ENCODE assay signal across 23 cellular contexts in genomic region chr7:45221896-45222604, GRCh38.
"Had no signal": no experiment of that assay in that cellular context is flagged by ENCODE, and none has a peak within 500 bp of the region (broad histone marks: within the 10 kb centered on the region; RNA-seq: fewer than 3 reads in every experiment).

No MANE protein-coding gene starts in this region.

- H3K4me3 ChIP-seq: adrenal gland, breast epithelium, SK-N-MC had no signal

- H3K36me3 ChIP-seq: adrenal gland, breast epithelium had no signal

- ATAC-seq: activated CD8-positive, alpha-beta T cell treated with anti-CD3 and anti-CD28 coated beads for 36 hours; activated T-cell treated with anti-CD3 and anti-CD28 coated beads, Interleukin-2, amount 50 U/mL, for 72 hours; T-cell had no signal

- H3K4me3 Mint-ChIP-seq: activated CD8-positive, alpha-beta T cell treated with anti-CD3 and anti-CD28 coated beads for 36 hours; activated naive CD4-positive, alpha-beta T cell treated with anti-CD3 and anti-CD28 coated beads, Interleukin-2, amount 10 ng/mL, durations not matched to agents 7 days and 5 days; activated naive CD8-positive, alpha-beta T cell treated with anti-CD3 and anti-CD28 coated beads for 36 hours; activated T-cell treated with anti-CD3 and anti-CD28 coated beads, Interleukin-2, amount 50 U/mL, for 72 hours; T-cell had no signal

- H3K4me1 Mint-ChIP-seq: activated naive CD4-positive, alpha-beta T cell treated with anti-CD3 and anti-CD28 coated beads, Interleukin-2, amount 10 ng/mL, durations not matched to agents 7 days and 5 days; activated naive CD8-positive, alpha-beta T cell treated with anti-CD3 and anti-CD28 coated beads for 36 hours; T-cell had no signal

- H3K27ac Mint-ChIP-seq: activated CD8-positive, alpha-beta T cell treated with anti-CD3 and anti-CD28 coated beads for 36 hours; activated naive CD4-positive, alpha-beta T cell treated with anti-CD3 and anti-CD28 coated beads, Interleukin-2, amount 10 ng/mL, durations not matched to agents 7 days and 5 days; activated naive CD8-positive, alpha-beta T cell treated with anti-CD3 and anti-CD28 coated beads for 36 hours; activated T-cell treated with anti-CD3 and anti-CD28 coated beads, Interleukin-2, amount 50 U/mL, for 72 hours; activated T-helper 2 cell treated with anti-CD3 and anti-CD28 coated beads, Interferon-gamma antibody, Interleukin-2, Interleukin-4, amounts not matched to agents 10 μg/mL and 5 μg/mL and 100 μg/mL, durations not matched to agents 14 hours and 24 hours and 36 hours; T-cell had no signal

- DNase-seq: activated CD4-positive, CD25-positive, alpha-beta regulatory T cell; activated CD8-positive, alpha-beta memory T cell treated with anti-CD3 and anti-CD28 coated beads, Interleukin-2, amount 50 U/mL, for 4 hours; activated CD8-positive, alpha-beta T cell treated with anti-CD3 and anti-CD28 coated beads for 36 hours; activated gamma-delta T cell treated with Interleukin-2 at 50 U/mL for 16 hours; activated naive CD4-positive, alpha-beta T cell treated with anti-CD3 and anti-CD28 coated beads, Interleukin-2, amount 10 ng/mL, durations not matched to agents 7 days and 5 days; activated naive CD8-positive, alpha-beta T cell treated with anti-CD3 and anti-CD28 coated beads for 36 hours; activated T-cell treated with anti-CD3 and anti-CD28 coated beads, Interleukin-2, amount 50 U/mL, for 72 hours; caudate nucleus; Kasumi-1; KBM-7; NCI-H1048; NCI-H1930; NCI-H2107; NCI-H510A treated with DMSO at 0.1 percent for 48 hours; NCI-H748 treated with DMSO at 0.1 percent for 48 hours; T-cell; T-helper 2 cell; T1000 had no signal

- H3K4me1 ChIP-seq: adrenal gland, breast epithelium had no signal

- H3K9me3 Mint-ChIP-seq: activated CD8-positive, alpha-beta T cell treated with anti-CD3 and anti-CD28 coated beads for 36 hours; activated naive CD4-positive, alpha-beta T cell treated with anti-CD3 and anti-CD28 coated beads, Interleukin-2, amount 10 ng/mL, durations not matched to agents 7 days and 5 days; activated naive CD8-positive, alpha-beta T cell treated with anti-CD3 and anti-CD28 coated beads for 36 hours; activated T-cell treated with anti-CD3 and anti-CD28 coated beads, Interleukin-2, amount 50 U/mL, for 72 hours; activated T-helper 2 cell treated with anti-CD3 and anti-CD28 coated beads, Interferon-gamma antibody, Interleukin-2, Interleukin-4, amounts not matched to agents 10 μg/mL and 5 μg/mL and 100 μg/mL, durations not matched to agents 14 hours and 24 hours and 36 hours; T-cell had no signal

- H3K36me3 Mint-ChIP-seq: activated naive CD4-positive, alpha-beta T cell treated with anti-CD3 and anti-CD28 coated beads, Interleukin-2, amount 10 ng/mL, durations not matched to agents 7 days and 5 days; activated naive CD8-positive, alpha-beta T cell treated with anti-CD3 and anti-CD28 coated beads for 36 hours; T-cell had no signal

- H3K27ac ChIP-seq: breast epithelium, SK-N-MC had no signal

- H3K27me3 ChIP-seq: adrenal gland had no signal

- H3K9me3 ChIP-seq: adrenal gland, breast epithelium had no signal

- FAIRE-seq: TTC549 had no signal
